ENCODE assay signal across 8 cellular contexts in the genomic region with DNA sequence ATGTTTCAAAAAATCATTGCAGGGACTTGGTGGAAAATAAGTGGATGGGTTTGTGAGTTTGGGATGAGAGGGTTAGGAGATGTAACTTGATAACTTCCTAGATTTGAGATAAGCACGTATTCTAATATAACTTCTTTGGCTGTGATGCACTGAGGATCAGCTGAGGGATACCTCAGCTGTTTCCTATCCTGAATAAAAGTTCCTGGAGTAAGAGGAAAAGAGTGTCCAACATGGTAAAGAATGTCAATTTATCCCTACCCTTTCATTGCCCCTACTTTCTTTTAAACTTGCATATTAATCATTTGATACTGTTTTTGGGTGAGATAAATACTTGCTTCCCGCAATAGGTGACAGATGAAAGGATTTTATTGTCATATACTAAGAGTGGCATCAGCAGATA. TPM values are rescaled to one million over a fixed set of nuclear protein-coding genes. Genes with fewer than 3 reads are reported as not detected.
A peak's percentile ranks its signal among the peaks of the same experiment; 100 is the strongest.
DNase-seq lines count a peak whose midpoint lies in the region; ATAC-seq and TF ChIP-seq lines count a peak whose summit lies in the region.

No MANE protein-coding gene starts in this region.

- peaks cover 4 to 21% (median 11%) of the 10 kb centered on the region in 4 donors for H3K4me1 ChIP-seq in liver (ENCODE audit: control insufficient read depth in 4 of 4, insufficient read depth in 4 of 4, low read length in 3 of 4)
- H3K4me1 ChIP-seq in thoracic aorta (ENCODE audit: control insufficient read depth in 1 of 2, low read depth in 2 of 2) = peaks cover 6 to 23% of the 10 kb centered on the region in 2 donors

- WGBS in liver = 14% methylated on average over 2 of the region's 2 CpGs

- H3K27me3 Mint-ChIP-seq in activated CD4-positive, alpha-beta T cell treated with anti-CD3 and anti-CD28 coated beads, Interleukin-2, amount 10 ng/mL, durations not matched to agents 7 days and 5 days = peaks cover 15% of the 10 kb centered on the region
- H3K27me3 Mint-ChIP-seq in activated naive CD8-positive, alpha-beta T cell treated with anti-CD3 and anti-CD28 coated beads, Interleukin-2, amount 50 U/mL, for 24 hours = no peaks in the 10 kb centered on the region

- peak overlapping the region; percentile 100 for H3K27ac Mint-ChIP-seq in activated CD4-positive, alpha-beta T cell treated with anti-CD3 and anti-CD28 coated beads, Interleukin-2, amount 10 ng/mL, durations not matched to agents 7 days and 5 days
- H3K27ac Mint-ChIP-seq in activated naive CD8-positive, alpha-beta T cell treated with anti-CD3 and anti-CD28 coated beads, Interleukin-2, amount 50 U/mL, for 24 hours = no peak overlapping the region

- peaks cover 6% of the 10 kb centered on the region for H3K36me3 Mint-ChIP-seq in activated CD4-positive, alpha-beta T cell treated with anti-CD3 and anti-CD28 coated beads, Interleukin-2, amount 10 ng/mL, durations not matched to agents 7 days and 5 days (ENCODE audit: low read depth)
- H3K36me3 Mint-ChIP-seq in activated naive CD8-positive, alpha-beta T cell treated with anti-CD3 and anti-CD28 coated beads, Interleukin-2, amount 50 U/mL, for 24 hours (ENCODE audit: low read depth) = peaks cover 3% of the 10 kb centered on the region

- POLR2A ChIA-PET in activated CD4-positive, alpha-beta T cell treated with anti-CD3 and anti-CD28 coated beads, Interleukin-2, amount 10 ng/mL, durations not matched to agents 7 days and 5 days (lab: Charles Lee) = interaction anchor here (0.5 kb wide), 1 partner anchor 34 kb away, joined by 4 read pairs; no protein-coding TSS in a partner anchor

- no peak for TF ChIP-seq CTCF in liver (IDR thresholded peaks at IDR 0.05; ENCODE audit: low read depth, low read length, missing input control)
- TF ChIP-seq CTCF in thoracic aorta (IDR thresholded peaks at IDR 0.05) = no peak

- H3K27ac ChIP-seq in liver (ENCODE audit: low read depth in 1 of 2, low read length in 2 of 2) (peak overlapping the region; percentile 90 to 98), thoracic aorta (peak overlapping the region; percentile 96 to 99)

- peak overlapping the region; percentile 94 to 99 for H3K9ac ChIP-seq in liver (ENCODE audit: low read depth in 1 of 2, low read length in 2 of 2)

- H3K9me3 ChIP-seq in liver (ENCODE audit: control insufficient read depth in 4 of 4, low read length in 3 of 4) (no peaks in the 10 kb centered on the region), thoracic aorta (no peaks in the 10 kb centered on the region)

- H3K9me3 Mint-ChIP-seq in activated CD4-positive, alpha-beta T cell treated with anti-CD3 and anti-CD28 coated beads, Interleukin-2, amount 10 ng/mL, durations not matched to agents 7 days and 5 days = no peaks in the 10 kb centered on the region
- H3K9me3 Mint-ChIP-seq in activated naive CD8-positive, alpha-beta T cell treated with anti-CD3 and anti-CD28 coated beads, Interleukin-2, amount 50 U/mL, for 24 hours = no peaks in the 10 kb centered on the region

- H3K4me1 Mint-ChIP-seq in activated CD4-positive, alpha-beta T cell treated with anti-CD3 and anti-CD28 coated beads, Interleukin-2, amount 10 ng/mL, durations not matched to agents 7 days and 5 days = peaks cover 39% of the 10 kb centered on the region
- peaks cover 43% of the 10 kb centered on the region for H3K4me1 Mint-ChIP-seq in activated naive CD8-positive, alpha-beta T cell treated with anti-CD3 and anti-CD28 coated beads, Interleukin-2, amount 50 U/mL, for 24 hours

- CTCF ChIA-PET in activated CD4-positive, alpha-beta T cell treated with anti-CD3 and anti-CD28 coated beads, Interleukin-2, amount 10 ng/mL, durations not matched to agents 7 days and 5 days (lab: Charles Lee) = interaction anchor here (1.5 kb wide), 1 partner anchor 186 kb away, joined by 3 read pairs; no protein-coding TSS in a partner anchor

- no peak for DNase-seq in activated CD4-positive, alpha-beta T cell treated with anti-CD3 and anti-CD28 coated beads, Interleukin-2, amount 10 ng/mL, durations not matched to agents 7 days and 5 days
- DNase-seq in activated CD4-positive, alpha-beta T cell treated with anti-CD3 and anti-CD28 coated beads for 1 hour = no peak
- no peak for DNase-seq in activated naive CD8-positive, alpha-beta T cell treated with anti-CD3 and anti-CD28 coated beads, Interleukin-2, amount 50 U/mL, for 24 hours
- no peak for DNase-seq in thoracic aorta (ENCODE audit: low spot score)

- H3K4me3 ChIP-seq in liver (ENCODE audit: low read depth in 1 of 3, low read length in 3 of 3) = peak overlapping the region; percentile 58 to 95 (median 86)
- peak overlapping the region; percentile 93 for H3K4me3 ChIP-seq in thoracic aorta

- TF ChIP-seq RAD21 in liver (IDR thresholded peaks at IDR 0.05) = no peak

- ATAC-seq in activated naive CD8-positive, alpha-beta T cell treated with anti-CD3 and anti-CD28 coated beads, Interleukin-2, amount 50 U/mL, for 24 hours = no peak
- ATAC-seq in thoracic aorta (ENCODE audit: insufficient number of reproducible peaks, low FRiP score, low read depth) (no peak), HG02938 (IDR thresholded peaks at IDR 0.05; ENCODE audit: unreplicated experiment) (no peak), HG03571 (IDR thresholded peaks at IDR 0.05; ENCODE audit: unreplicated experiment) (no peak), GM18519 (IDR thresholded peaks at IDR 0.05; ENCODE audit: low FRiP score, unreplicated experiment) (no peak)

- H3K4me3 Mint-ChIP-seq in activated CD4-positive, alpha-beta T cell treated with anti-CD3 and anti-CD28 coated beads, Interleukin-2, amount 10 ng/mL, durations not matched to agents 7 days and 5 days = peak overlapping the region; percentile 96
- H3K4me3 Mint-ChIP-seq in activated naive CD8-positive, alpha-beta T cell treated with anti-CD3 and anti-CD28 coated beads, Interleukin-2, amount 50 U/mL, for 24 hours = peak overlapping the region; percentile 90

- H3K36me3 ChIP-seq in liver (ENCODE audit: control insufficient read depth in 4 of 4, insufficient read depth in 3 of 4, low read depth in 1 of 4, low read length in 3 of 4) (no peaks in the 10 kb centered on the region), thoracic aorta (no peaks in the 10 kb centered on the region)

- H3K27me3 ChIP-seq in liver (ENCODE audit: control insufficient read depth in 4 of 4, insufficient read depth in 4 of 4, low read length in 3 of 4) (no peaks in the 10 kb centered on the region), thoracic aorta (replicated peaks; ENCODE audit: insufficient read depth) (no peaks in the 10 kb centered on the region)

TF ChIP-seq in liver, 16 proteins besides CTCF, POLR2A, EP300 and RAD21:
- TF ChIP-seq EGR1 (IDR thresholded peaks at IDR 0.05; ENCODE audit: low read depth in 2 of 2) = no peak

RNA-seq across cellular contexts. Expression of a gene that starts 1.5 kb away (rescaled TPM):
- total RNA-seq in activated CD4-positive, alpha-beta T cell treated with anti-CD3 and anti-CD28 coated beads, Interleukin-2, amount 10 ng/mL, durations not matched to agents 7 days and 5 days = 10 to 100 TPM; 31.4 to 38.3 TPM
- total RNA-seq in liver = 10 to 100 TPM; 12.4 to 38.1 TPM
- polyA plus RNA-seq in liver = 1 to 10 TPM; 2.8 to 4.6 TPM
- total RNA-seq in thoracic aorta = 10 to 100 TPM; 19.5 to 43.5 TPM
